Comparison of ENCODE assay signal across 18 cellular contexts in the genomic region with DNA sequence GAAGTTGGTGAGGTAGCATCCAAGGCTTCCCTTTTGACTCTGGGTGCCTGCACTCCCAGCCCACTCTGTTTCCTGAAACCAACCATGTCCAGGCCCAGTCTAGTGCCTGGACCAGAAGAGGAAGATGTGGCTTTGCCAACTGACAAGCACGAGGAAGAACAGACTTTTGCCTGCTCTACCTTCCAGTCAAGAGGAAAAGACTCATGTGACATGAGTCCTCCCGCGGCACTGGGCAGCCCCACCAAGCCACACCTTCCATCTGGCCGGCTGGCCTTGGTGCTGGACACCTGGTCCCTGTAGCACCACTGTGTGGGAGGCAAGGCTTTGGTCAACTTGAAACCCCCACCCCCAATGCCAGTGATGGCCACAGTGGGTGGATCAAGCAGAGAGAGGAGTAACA. TPM values are rescaled to one million over a fixed set of nuclear protein-coding genes. Genes with fewer than 3 reads are reported as not detected.
"Had no signal": no experiment of that assay in that cellular context is flagged by ENCODE, and none has a peak within 500 bp of the region (broad histone marks: within the 10 kb centered on the region; RNA-seq: fewer than 3 reads in every experiment).

No MANE protein-coding gene starts in this region.

- H3K4me1 ChIP-seq: adrenal gland, ascending aorta, prostate gland, right atrium auricular region, tibial artery had no signal

- H3K9me3 ChIP-seq: adrenal gland, ascending aorta, prostate gland, right atrium auricular region, tibial artery had no signal

- H3K27ac ChIP-seq: adrenal gland, ascending aorta, brain microvascular endothelial cell, prostate gland, right atrium auricular region, tibial artery, WERI-Rb-1 had no signal

- DNase-seq: activated CD4-positive, CD25-positive, alpha-beta regulatory T cell treated with anti-CD3 and anti-CD28 coated beads, Interleukin-2, amount 50 U/mL, for 72 hours; activated T-cell treated with anti-CD3 and anti-CD28 coated beads, Interleukin-2, amount 50 U/mL, for 1 hour; brain microvascular endothelial cell; central memory CD4-positive, alpha-beta T cell; effector memory CD4-positive, alpha-beta T cell; foreskin melanocyte; naive thymus-derived CD4-positive, alpha-beta T cell; stimulated activated CD4-positive, alpha-beta T cell treated with anti-CD3 and anti-CD28 coated beads, Interleukin-12 subunit alpha, Interleukin-12 subunit beta, amount 100 ng/mL, for 4 hours; stimulated activated CD4-positive, alpha-beta T cell treated with anti-CD3 and anti-CD28 coated beads, Interleukin-4, amount 100 ng/mL, for 4 hours; WERI-Rb-1 had no signal

- H3K27me3 ChIP-seq: adrenal gland, ascending aorta, brain microvascular endothelial cell, right atrium auricular region, tibial artery had no signal

- H3K36me3 ChIP-seq: adrenal gland, ascending aorta, brain microvascular endothelial cell, prostate gland, right atrium auricular region, WERI-Rb-1 had no signal

- ATAC-seq: activated T-helper 17 cell treated with anti-CD3 and anti-CD28 coated beads, Interleukin-2, amount 50 U/mL, for 72 hours; esophagus mucosa; naive thymus-derived CD4-positive, alpha-beta T cell had no signal

- H3K4me3 ChIP-seq: adrenal gland, ascending aorta, prostate gland, right atrium auricular region, tibial artery had no signal

RNA-seq across cellular contexts. Expression of gene CHDH, which starts 12.6 kb away (rescaled TPM):
- polyA plus RNA-seq: naive thymus-derived CD4-positive, alpha-beta T cell had no signal

RNA-seq across cellular contexts. Expression of gene IL17RB, which starts 12.7 kb away (rescaled TPM):
- total RNA-seq: ascending aorta, endothelial cell of umbilical vein had no signal
